Comparison of ENCODE assay signal across 1 cellular context in genomic region chr19:56554272-56554869, GRCh38.
TF ChIP-seq lines count a peak whose summit lies in the region.

No MANE protein-coding gene starts in this region.

TF ChIP-seq in liver, 16 proteins besides CTCF, POLR2A, EP300 and RAD21 (continued from another document):
- TF ChIP-seq REST (IDR thresholded peaks at IDR 0.05) (no peak), ATF3 (IDR thresholded peaks at IDR 0.05) (no peak), TAF1 (conservative IDR thresholded peaks at IDR 0.05) (no peak), JUND (IDR thresholded peaks at IDR 0.05) (no peak), SP1 (IDR thresholded peaks at IDR 0.05) (no peak), GABPA (IDR thresholded peaks at IDR 0.05 in 1 of 2, conservative IDR thresholded peaks at IDR 0.05 in 1 of 2) (no peak), NR2F2 (IDR thresholded peaks at IDR 0.05) (no peak)
